Comparison of ENCODE assay signal across 13 cellular contexts in genomic region chr17:64331946-64332493, GRCh38. TPM values are rescaled to one million over a fixed set of nuclear protein-coding genes. Genes with fewer than 3 reads are reported as not detected.
DNase-seq lines count a peak whose midpoint lies in the region; ATAC-seq and TF ChIP-seq lines count a peak whose summit lies in the region.
"Had no signal": no experiment of that assay in that cellular context is flagged by ENCODE, and none has a peak within 500 bp of the region (broad histone marks: within the 10 kb centered on the region; RNA-seq: fewer than 3 reads in every experiment).

No MANE protein-coding gene starts in this region.

- 47 to 74% (median 57%) methylated on average over 6 of the region's 6 CpGs for WGBS in adipose tissue, 3 donors
- WGBS in spleen, 5 donors, result 43 to 76% (median 49%) methylated on average over 6 of the region's 6 CpGs

- no peak overlapping the region for H3K4me3 Mint-ChIP-seq in activated CD4-positive, alpha-beta T cell treated with anti-CD3 and anti-CD28 coated beads for 36 hours
- H3K4me3 Mint-ChIP-seq: CD4-positive, CD25-positive, alpha-beta regulatory T cell had no signal

- H3K27ac ChIP-seq in adipose tissue (ENCODE audit: low read depth, low read length) (peak overlapping the region; percentile 44), spleen (peak overlapping the region in 7 of 8 donors; percentile 71 to 96 (median 86))
- H3K27ac ChIP-seq: KMS-11, prostate gland had no signal

- intact Hi-C loops in left ventricle myocardium superior (cut with micrococcal nuclease) (no loop called here), spleen (cut with DNase I; ENCODE audit: low total_unique reads) (no loop called here)
- intact Hi-C loops in activated CD4-positive, alpha-beta T cell treated with anti-CD3 and anti-CD28 coated beads for 36 hours (cut with DNase I, micrococcal nuclease), result no loop called here

- H3K9me3 Mint-ChIP-seq in activated CD4-positive, alpha-beta T cell treated with anti-CD3 and anti-CD28 coated beads for 36 hours (ENCODE audit: low read depth), result no peaks in the 10 kb centered on the region
- H3K9me3 Mint-ChIP-seq: CD4-positive, CD25-positive, alpha-beta regulatory T cell had no signal

- H3K36me3 ChIP-seq in spleen (peaks cover 0 to 91% (median 22%) of the 10 kb centered on the region in 6 donors), H7 (replicated peaks; ENCODE audit: control insufficient read depth, insufficient read depth, low read length) (no peaks in the 10 kb centered on the region)
- H3K36me3 ChIP-seq: prostate gland had no signal

- CTCF ChIA-PET in activated CD4-positive, alpha-beta T cell treated with anti-CD3 and anti-CD28 coated beads for 36 hours (lab: Charles Lee), result interaction anchor here (1.0 kb wide), 1 partner anchor 11 kb away, joined by 4 read pairs; no protein-coding TSS in a partner anchor

- H3K27me3 Mint-ChIP-seq in activated CD4-positive, alpha-beta T cell treated with anti-CD3 and anti-CD28 coated beads for 36 hours, result no peaks in the 10 kb centered on the region

- H3K4me1 ChIP-seq in spleen, result peaks cover 34 to 100% (median 81%) of the 10 kb centered on the region in 6 donors
- H3K4me1 ChIP-seq: prostate gland had no signal

- H3K36me3 Mint-ChIP-seq in activated CD4-positive, alpha-beta T cell treated with anti-CD3 and anti-CD28 coated beads for 36 hours (ENCODE audit: low read depth), result no peaks in the 10 kb centered on the region

- no peak overlapping the region for H3K27ac Mint-ChIP-seq in activated CD4-positive, alpha-beta T cell treated with anti-CD3 and anti-CD28 coated beads for 36 hours

- TF ChIP-seq POLR2A in spleen (IDR thresholded peaks at IDR 0.05), result no peak

- peak overlapping the region in 1 of 8 donors; percentile 24 for H3K4me3 ChIP-seq in spleen
- no peak overlapping the region for H3K4me3 ChIP-seq in H7 (ENCODE audit: insufficient read depth, low read depth, low read length)
- H3K4me3 ChIP-seq: prostate gland had no signal

- ATAC-seq in left ventricle myocardium superior (peak; percentile 23), HG02852 (IDR thresholded peaks at IDR 0.05; ENCODE audit: unreplicated experiment) (no peak)
- no peak for ATAC-seq in activated CD4-positive, alpha-beta T cell treated with anti-CD3 and anti-CD28 coated beads for 36 hours

- no peaks in the 10 kb centered on the region for H3K9me3 ChIP-seq in spleen
- H3K9me3 ChIP-seq: prostate gland had no signal

- H3K27me3 ChIP-seq in spleen (replicated peaks in 1 of 7) (no peaks in the 10 kb centered on the region), H7 (ENCODE audit: control insufficient read depth, insufficient read depth, low read length) (no peaks in the 10 kb centered on the region)

- in situ Hi-C loops in KBM-7 (cut with MboI; ENCODE audit: low pct_unique_long_range_greater_than_20kb, low sequenced_read_pairs), result no loop called here

- DNase-seq in KBM-7 (peak; percentile 46), left ventricle myocardium superior (peak; percentile 65), spleen (peak; percentile 82), H7 (no peak), DMS53 (lab: John Stamatoyannopoulos, UW) (no peak)
- no peak for DNase-seq in activated CD4-positive, alpha-beta T cell treated with anti-CD3 and anti-CD28 coated beads for 36 hours
- DNase-seq: activated gamma-delta T cell; CD4-positive, CD25-positive, alpha-beta regulatory T cell; NCI-H226 had no signal

- POLR2A ChIA-PET in activated CD4-positive, alpha-beta T cell treated with anti-CD3 and anti-CD28 coated beads for 36 hours (lab: Charles Lee), result no interaction called here

- no peak for TF ChIP-seq CTCF in spleen (IDR thresholded peaks at IDR 0.05 in 8 of 11, conservative IDR thresholded peaks at IDR 0.05 in 3 of 11)

- H3K4me1 Mint-ChIP-seq in activated CD4-positive, alpha-beta T cell treated with anti-CD3 and anti-CD28 coated beads for 36 hours, result no peaks in the 10 kb centered on the region

RNA-seq across cellular contexts. Expression of gene PECAM1, which starts 58.6 kb away (rescaled TPM):
- polyA plus RNA-seq in adipose tissue (100 to 1,000 TPM in 1 of 3 donors, 10 to 100 TPM in 2; 21.6 to 113 (median 54.9) TPM), spleen (10 to 100 TPM; 18.5 to 30.3 (median 21.0) TPM)
- total RNA-seq in left ventricle myocardium superior (112 TPM), spleen (100 to 1,000 TPM; 184 to 318 (median 215) TPM)
- total RNA-seq in H7 (2014; rRNA removed; shearing (Covaris generic)), result under 0.01 and 0.03 TPM in 2 replicates
- total RNA-seq in activated CD4-positive, alpha-beta T cell treated with anti-CD3 and anti-CD28 coated beads for 36 hours, result 10 to 100 TPM in 1 of 2 experiments, 1 to 10 TPM in 1; 9.9 to 13.5 TPM

Comparison
In these comparisons a context has a peak if more than half of its experiments do, and no peak if none do; other contexts are left out.
1. DNase-seq: peak in KBM-7 (single experiment), left ventricle myocardium superior (single experiment) and spleen (single experiment); none in H7 (single experiment), activated CD4-positive, alpha-beta T cell treated with anti-CD3 and anti-CD28 coated beads for 36 hours (single experiment) and DMS53 (single experiment).
2. RNA of gene PECAM1, which starts 58.6 kb away (total RNA-seq): 184 to 318 TPM in spleen, 112 TPM in left ventricle myocardium superior (single experiment) and 9.9 to 13.5 TPM in activated CD4-positive, alpha-beta T cell treated with anti-CD3 and anti-CD28 coated beads for 36 hours; under 0.01 to 0.03 TPM in H7; every median in the first group is over 10 times any median in the second.